8 cellular contexts compared by ENCODE assay signal in the genomic region with DNA sequence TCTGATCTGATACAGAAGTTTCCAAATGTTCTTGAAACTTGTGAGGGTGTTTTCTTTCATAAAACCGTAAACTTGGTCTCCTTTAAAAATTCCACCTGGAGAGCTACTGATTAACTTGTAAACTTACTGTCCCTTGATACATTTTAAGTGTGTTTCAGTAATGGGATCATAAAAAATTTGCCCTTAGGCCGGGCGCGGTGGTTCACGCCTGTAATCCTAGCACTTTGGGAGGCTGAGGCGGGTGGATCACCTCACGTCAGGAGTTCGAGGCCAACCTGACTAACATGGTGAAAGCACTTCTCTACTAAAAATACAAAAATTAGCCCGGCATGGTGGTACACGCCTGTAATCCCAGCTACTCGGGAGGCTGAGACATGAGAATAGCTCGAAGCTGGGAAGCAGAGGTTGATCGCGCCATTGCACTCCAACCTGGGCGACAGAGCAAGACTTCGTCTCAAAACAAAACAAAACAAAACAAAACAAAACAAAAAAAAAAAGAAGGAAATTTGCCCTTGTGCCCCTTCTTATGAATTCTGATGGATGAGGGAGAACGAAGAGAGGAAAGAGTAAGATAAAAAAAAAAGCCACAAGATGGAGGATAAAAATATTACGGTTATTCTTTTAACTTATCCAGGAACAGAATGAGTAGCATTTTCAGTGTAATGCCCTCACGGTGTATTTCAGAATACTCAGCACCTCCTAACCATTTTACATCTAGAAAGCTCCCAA. TPM values are rescaled to one million over a fixed set of nuclear protein-coding genes. Genes with fewer than 3 reads are reported as not detected.
DNase-seq lines count a peak whose midpoint lies in the region; ATAC-seq and TF ChIP-seq lines count a peak whose summit lies in the region.

No MANE protein-coding gene starts in this region.

- peaks cover 20% of the 10 kb centered on the region for H3K4me1 Mint-ChIP-seq in MCF 10A (ENCODE audit: insufficient read depth, unreplicated experiment)

- peak overlapping the region; percentile 52 for H3K27ac Mint-ChIP-seq in MCF 10A (ENCODE audit: low read depth, unreplicated experiment)

- BruUV-seq in MCF 10A (replicated peaks; lab: Mats Ljungman, UMichigan) = no TSS peak

- H3K36me3 ChIP-seq in heart left ventricle (no peaks in the 10 kb centered on the region), mucosa of rectum (ENCODE audit: control insufficient read depth in 2 of 2, insufficient read depth in 2 of 2, low read length in 2 of 2) (no peaks in the 10 kb centered on the region)

- peaks cover 13% of the 10 kb centered on the region for H3K27me3 Mint-ChIP-seq in MCF 10A (ENCODE audit: insufficient read depth, unreplicated experiment)

- TF ChIP-seq CTCF in heart left ventricle (IDR thresholded peaks at IDR 0.05) (no peak), MCF 10A (IDR thresholded peaks at IDR 0.05; ENCODE audit: unreplicated experiment) (no peak)

- H3K9me3 Mint-ChIP-seq in MCF 10A (ENCODE audit: unreplicated experiment) = no peaks in the 10 kb centered on the region

- H3K27ac ChIP-seq in heart left ventricle = peak overlapping the region in 5 of 12 donors; percentile 11 to 60 (median 38)
- H3K27ac ChIP-seq in mucosa of rectum (ENCODE audit: low read depth in 2 of 2, low read length in 2 of 2) = peak overlapping the region; percentile 38 to 48

- H3K4me3 ChIP-seq in heart left ventricle = peak overlapping the region in 10 of 12 donors; percentile 23 to 60 (median 49)
- peak overlapping the region; percentile 49 to 71 for H3K4me3 ChIP-seq in mucosa of rectum (ENCODE audit: low read length in 2 of 2)

- DNase-seq in heart left ventricle (no peak), left ventricle myocardium superior (no peak), MCF 10A (ENCODE audit: unreplicated experiment) (no peak), NCI-H345 (lab: John Stamatoyannopoulos, UW) (no peak), NCI-H1105 treated with DMSO at 0.1 percent for 48 hours (lab: John Stamatoyannopoulos, UW) (no peak)

- H3K4me3 Mint-ChIP-seq in MCF 10A (ENCODE audit: unreplicated experiment) = peak overlapping the region; percentile 49

- 71 to 78% (median 76%) methylated on average over 19 of the region's 19 CpGs for WGBS in heart left ventricle, 4 donors

- intact Hi-C loops in heart left ventricle (cut with DNase I) (loop anchor here (2.0 to 10.0 kb wide), 7 partner anchors 102 to 204 kb away; a partner anchor contains a TSS), left ventricle myocardium superior (cut with micrococcal nuclease) (loop anchor here (5.0 to 10.0 kb wide), 2 partner anchors 122 to 199 kb away; no protein-coding TSS in a partner anchor), MCF 10A (cut with micrococcal nuclease) (no loop called here)

- POLR2A ChIA-PET in MCF 10A (lab: Yijun Ruan, JAX) = interaction anchor here (0.6 to 3.5 kb wide), 18 partner anchors 9 to 202 kb away, joined by 3 to 25 read pairs (median 5); a partner anchor contains a TSS

- H3K9me3 ChIP-seq in heart left ventricle (no peaks in the 10 kb centered on the region), mucosa of rectum (ENCODE audit: control insufficient read depth in 2 of 2, low read length in 2 of 2) (no peaks in the 10 kb centered on the region)

- H3K36me3 Mint-ChIP-seq in MCF 10A (ENCODE audit: insufficient read depth, unreplicated experiment) = no peaks in the 10 kb centered on the region

- no peak for ATAC-seq in heart left ventricle
- ATAC-seq in left ventricle myocardium superior = no peak
- no peak for ATAC-seq in GM21786 (IDR thresholded peaks at IDR 0.05; ENCODE audit: unreplicated experiment)
- no peak for ATAC-seq in GM18502 (IDR thresholded peaks at IDR 0.05; ENCODE audit: poor library complexity, unreplicated experiment)

- no peaks in the 10 kb centered on the region for H3K27me3 ChIP-seq in heart left ventricle
- H3K27me3 ChIP-seq in mucosa of rectum (ENCODE audit: control insufficient read depth in 2 of 2, insufficient read depth in 2 of 2, low read length in 2 of 2) = no peaks in the 10 kb centered on the region

- CTCF ChIA-PET in MCF 10A (lab: Yijun Ruan, JAX) = interaction anchor here (0.6 to 4.2 kb wide), 28 partner anchors 9 to 254 kb away, joined by 3 to 24 read pairs (median 4); a partner anchor contains a TSS

- TF ChIP-seq POLR2A in heart left ventricle (IDR thresholded peaks at IDR 0.05) = no peak

- H3K4me1 ChIP-seq in heart left ventricle (peaks cover 0 to 53% (median 2%) of the 10 kb centered on the region in 12 donors), mucosa of rectum (ENCODE audit: control insufficient read depth in 2 of 2, insufficient read depth in 2 of 2, low read length in 2 of 2) (peaks cover 4 to 13% of the 10 kb centered on the region in 2 donors)

- H3K9ac ChIP-seq in mucosa of rectum (ENCODE audit: low read depth in 1 of 2, low read length in 2 of 2) = peak overlapping the region in 1 of 2 donors; percentile 47

RNA-seq across cellular contexts. Expression of a gene that starts 32.1 kb away (rescaled TPM):
- total RNA-seq in heart left ventricle (10 to 100 TPM in 3 of 9 donors, 1 to 10 TPM in 6; 6.6 to 12.0 (median 9.8) TPM), left ventricle myocardium superior (7.1 TPM), MCF 10A (2022) (25.5 and 28.2 TPM in 2 replicates)
- polyA plus RNA-seq in heart left ventricle = 1 to 10 TPM; 2.2 to 7.4 TPM
